9 cellular contexts compared by ENCODE assay signal in the genomic region with DNA sequence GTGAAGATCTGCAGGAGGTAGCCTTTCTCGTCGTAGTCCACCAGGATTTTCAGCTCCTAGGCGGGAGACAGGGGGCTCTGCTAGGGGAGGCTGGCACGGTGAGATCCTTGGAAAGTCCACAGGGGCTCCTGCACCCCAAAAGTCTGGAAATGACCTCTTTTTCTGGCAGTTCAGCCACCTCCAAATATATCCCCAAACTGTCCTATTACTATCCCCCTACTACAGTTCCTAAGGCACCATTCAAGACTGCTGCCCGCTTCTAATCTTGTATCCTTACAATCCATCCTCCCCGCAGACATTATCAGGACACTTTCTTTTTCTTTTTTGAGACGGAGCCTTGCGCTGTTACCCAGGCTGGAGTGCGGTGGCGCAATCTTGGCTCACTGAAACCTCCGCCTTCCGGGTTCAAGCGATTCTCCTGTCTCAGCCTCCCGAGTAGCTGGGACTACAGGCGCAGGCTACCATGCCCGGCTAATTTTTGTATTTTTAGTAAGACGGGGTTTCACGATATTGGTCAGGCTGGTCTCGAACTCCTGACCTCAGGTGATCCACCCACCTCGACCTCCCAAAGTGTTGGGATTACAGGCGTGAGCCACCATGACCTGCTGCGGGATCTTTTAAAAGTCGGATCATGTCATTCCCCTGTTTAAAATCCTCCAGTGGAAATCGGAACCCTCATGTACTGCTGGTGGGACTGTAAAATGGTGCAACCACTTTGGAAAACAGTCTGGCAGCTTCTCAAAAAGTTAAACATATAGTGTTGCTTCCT. TPM values are rescaled to one million over a fixed set of nuclear protein-coding genes. Genes with fewer than 3 reads are reported as not detected.
DNase-seq lines count a peak whose midpoint lies in the region; ATAC-seq, FAIRE-seq and TF ChIP-seq lines count a peak whose summit lies in the region.
"Had no signal": no experiment of that assay in that cellular context is flagged by ENCODE, and none has a peak within 500 bp of the region (broad histone marks: within the 10 kb centered on the region; RNA-seq: fewer than 3 reads in every experiment).

No MANE protein-coding gene starts in this region.

- no peak for TF ChIP-seq CTCF in Panc1 (IDR thresholded peaks at IDR 0.05)
- TF ChIP-seq CTCF in esophagus squamous epithelium (IDR thresholded peaks at IDR 0.05): no peak
- no peak for TF ChIP-seq CTCF in sigmoid colon (IDR thresholded peaks at IDR 0.05)

- POLR2A ChIA-PET in Panc1 (lab: Charles Lee): interaction anchor here (0.5 kb wide), 1 partner anchor 22 kb away, joined by 5 read pairs; no protein-coding TSS in a partner anchor

- in situ Hi-C loops in Panc1 (cut with HindIII; ENCODE audit: low pct_unique_long_range_greater_than_20kb, low sequenced_read_pairs): no loop called here

- peak; percentile 14 for FAIRE-seq in GM12892 (lab: Jason Lieb, UNC)

- DNase-seq in GM12892 (ENCODE audit: insufficient read length) (no peak), Panc1 (ENCODE audit: low read depth, low spot score) (no peak), esophagus squamous epithelium (lab: John Stamatoyannopoulos, UW) (no peak), sigmoid colon (no peak), kidney tubule cell (ENCODE audit: low spot score) (no peak), NCI-H1105 treated with DMSO at 0.1 percent for 48 hours (lab: John Stamatoyannopoulos, UW) (no peak), NCI-H187 (lab: John Stamatoyannopoulos, UW) (no peak)

- 67 to 82% methylated on average over 18 to 20 of the region's 24 CpGs for WGBS in esophagus squamous epithelium, 2 donors
- WGBS in sigmoid colon, 2 donors: 71 to 74% methylated on average over 24 of the region's 24 CpGs

- BruUV-seq in Panc1 (replicated peaks; lab: Mats Ljungman, UMichigan): no TSS peak

- H3K4me1 ChIP-seq in Panc1 (ENCODE audit: control insufficient read depth, insufficient read depth, low read length) (peaks cover 8% of the 10 kb centered on the region; the same call in 1 of the 2 replicates), esophagus squamous epithelium (peaks cover 0 to 16% (median 6%) of the 10 kb centered on the region in 3 donors), sigmoid colon (peaks cover 0 to 13% (median 11%) of the 10 kb centered on the region in 4 donors)

- H3K36me3 ChIP-seq in Panc1 (ENCODE audit: control insufficient read depth, insufficient read depth, low read length) (no peaks in the 10 kb centered on the region), esophagus squamous epithelium (no peaks in the 10 kb centered on the region), sigmoid colon (no peaks in the 10 kb centered on the region)

- CTCF ChIA-PET in Panc1 (lab: Charles Lee): interaction anchor here (0.6 kb wide), 1 partner anchor 24 kb away, joined by 8 read pairs; no protein-coding TSS in a partner anchor

- TF ChIP-seq POLR2A in GM12892 (IDR thresholded peaks at IDR 0.05; ENCODE audit: low read depth, low read length) (no peak), esophagus squamous epithelium (IDR thresholded peaks at IDR 0.05) (no peak), sigmoid colon (IDR thresholded peaks at IDR 0.05) (no peak)

- peak; percentile 6; the same call in 1 of the 2 replicates for ATAC-seq in Panc1
- ATAC-seq in GM19023 (IDR thresholded peaks at IDR 0.05; ENCODE audit: unreplicated experiment): no peak

- H3K4me3 ChIP-seq in Panc1 (ENCODE audit: low read depth in 2 of 2, low read length in 2 of 2) (peak overlapping the region; percentile 76 to 80), esophagus squamous epithelium (peak overlapping the region; percentile 31 to 77 (median 62)), sigmoid colon (peak overlapping the region; percentile 45 to 57 (median 54))

- intact Hi-C loops in Panc1 (cut with micrococcal nuclease; ENCODE audit: unreplicated experiment) (no loop called here), esophagus squamous epithelium (cut with DNase I) (no loop called here), sigmoid colon (cut with DNase I) (loop anchor here (2.0 kb wide), 3 partner anchors 27 to 49 kb away; partner anchors contain the start of gene PSMD9)

- H3K27me3 ChIP-seq in Panc1 (ENCODE audit: control insufficient read depth, insufficient read depth, low read length) (no peaks in the 10 kb centered on the region), esophagus squamous epithelium (no peaks in the 10 kb centered on the region), sigmoid colon (no peaks in the 10 kb centered on the region)

- no peak for TF ChIP-seq EP300 in sigmoid colon (IDR thresholded peaks at IDR 0.05)

- H3K27ac ChIP-seq in Panc1 (ENCODE audit: low read length): peak overlapping the region; percentile 81
- peak overlapping the region; percentile 65 to 81 (median 78) for H3K27ac ChIP-seq in esophagus squamous epithelium
- peak overlapping the region; percentile 55 to 78 (median 75) for H3K27ac ChIP-seq in sigmoid colon
- H3K27ac ChIP-seq: epithelial cell of prostate had no signal

- H3K9me3 ChIP-seq in Panc1 (ENCODE audit: control insufficient read depth, insufficient read depth, low read depth, low read length) (no peaks in the 10 kb centered on the region), esophagus squamous epithelium (no peaks in the 10 kb centered on the region), sigmoid colon (no peaks in the 10 kb centered on the region)

RNA-seq across cellular contexts. Expression of gene HPD, which starts 18.5 kb away (rescaled TPM):
- not detected for polyA plus RNA-seq in GM12892 (2012; ENCODE audit: missing spikeins)
- total RNA-seq in Panc1 (2021; ENCODE audit: unreplicated experiment): 0.51 TPM
- polyA plus RNA-seq in Panc1 (2012; ENCODE audit: insufficient read length): 0.57 TPM
- 1 to 10 TPM in 1 of 4 donors, not detected in 3; 1.3 TPM for total RNA-seq in esophagus squamous epithelium
- total RNA-seq in sigmoid colon: 1 to 10 TPM in 1 of 4 donors, under 1 TPM in 3; 0.27 to 2.8 (median 0.34) TPM
- 1 to 10 TPM in 1 of 3 donors, under 1 TPM in 1, not detected in 1; 0.86 to 2.4 TPM for polyA plus RNA-seq in sigmoid colon

RNA-seq across cellular contexts. Expression of gene SETD1B, which starts 36.4 kb away (rescaled TPM):
- polyA plus RNA-seq in GM12892 (2012; ENCODE audit: missing spikeins): 2.1 TPM
- total RNA-seq in Panc1 (2021; ENCODE audit: unreplicated experiment) (31.2 TPM), esophagus squamous epithelium (10 to 100 TPM in 3 of 4 donors, 1 to 10 TPM in 1; 5.6 to 14.4 (median 10.6) TPM), sigmoid colon (10 to 100 TPM in 2 of 4 donors, 1 to 10 TPM in 2; 7.6 to 16.9 (median 11.4) TPM)
- 24.0 TPM for polyA plus RNA-seq in Panc1 (2012; ENCODE audit: insufficient read length)
- 10 to 100 TPM in 1 of 3 donors, 1 to 10 TPM in 2; 2.4 to 16.0 (median 3.0) TPM for polyA plus RNA-seq in sigmoid colon

RNA-seq across cellular contexts. Expression of gene RHOF, which starts 46.7 kb away (rescaled TPM):
- polyA plus RNA-seq in GM12892 (2012; ENCODE audit: missing spikeins): 32.0 TPM
- total RNA-seq in Panc1 (2021; ENCODE audit: unreplicated experiment) (71.8 TPM), esophagus squamous epithelium (10 to 100 TPM in 1 of 4 donors, 1 to 10 TPM in 3; 3.2 to 20.4 (median 6.2) TPM), sigmoid colon (10 to 100 TPM in 1 of 4 donors, 1 to 10 TPM in 3; 7.6 to 15.0 (median 8.1) TPM)
- 81.8 TPM for polyA plus RNA-seq in Panc1 (2012; ENCODE audit: insufficient read length)
- 100 to 1,000 TPM in 1 of 3 donors, 10 to 100 TPM in 2; 35.4 to 132 (median 48.9) TPM for polyA plus RNA-seq in sigmoid colon

RNA-seq across cellular contexts. Expression of gene PSMD9, which starts 48.4 kb away (rescaled TPM):
- polyA plus RNA-seq in GM12892 (2012; ENCODE audit: missing spikeins): 34.6 TPM
- total RNA-seq in Panc1 (2021; ENCODE audit: unreplicated experiment) (62.7 TPM), esophagus squamous epithelium (100 to 1,000 TPM in 1 of 4 donors, 10 to 100 TPM in 3; 52.1 to 104 (median 71.4) TPM), sigmoid colon (10 to 100 TPM; 28.5 to 91.4 (median 39.1) TPM)
- 109 TPM for polyA plus RNA-seq in Panc1 (2012; ENCODE audit: insufficient read length)
- 100 to 1,000 TPM in 2 of 3 donors, 10 to 100 TPM in 1; 92.9 to 108 (median 102) TPM for polyA plus RNA-seq in sigmoid colon
